ENCODE assay signal across 8 cellular contexts in the genomic region with DNA sequence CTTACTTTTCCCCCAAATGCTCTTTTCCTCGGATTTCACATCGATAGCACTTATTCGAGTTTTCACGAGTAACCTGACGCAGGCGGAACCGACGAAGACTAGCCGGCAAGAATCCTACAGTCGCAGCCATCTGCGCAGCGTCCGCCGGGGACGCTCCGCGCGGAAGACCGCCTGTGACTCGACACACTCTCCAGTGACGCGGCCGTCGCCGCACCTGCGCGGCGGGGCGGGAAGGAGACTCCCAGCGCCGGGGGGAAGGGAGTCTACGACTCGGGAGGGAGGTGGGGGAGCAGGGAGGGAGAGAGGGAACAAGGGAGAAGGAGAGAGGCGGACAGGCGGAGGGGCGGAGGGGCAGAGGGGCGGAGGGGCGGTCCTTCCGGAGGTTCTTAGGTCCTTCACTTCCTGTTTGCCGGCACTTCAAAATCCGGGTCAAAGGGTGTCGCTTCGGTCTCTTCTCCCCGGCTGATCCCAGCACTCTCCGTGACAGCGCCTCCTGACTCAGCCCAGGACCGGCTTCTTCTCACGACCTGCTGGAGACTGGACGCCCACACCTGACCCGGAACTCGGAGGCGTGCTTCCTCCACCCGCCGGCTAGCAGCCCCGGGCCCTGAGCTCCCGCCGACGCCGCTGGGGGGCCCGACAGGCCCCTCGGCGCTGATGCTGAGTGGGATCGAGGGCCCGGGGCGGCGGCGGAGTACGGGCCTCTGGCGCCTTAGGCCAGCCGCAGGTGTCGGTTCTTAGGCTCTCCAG. TPM values are rescaled to one million over a fixed set of nuclear protein-coding genes. Genes with fewer than 3 reads are reported as not detected.
A peak's percentile ranks its signal among the peaks of the same experiment; 100 is the strongest.
DNase-seq lines count a peak whose midpoint lies in the region; ATAC-seq and TF ChIP-seq lines count a peak whose summit lies in the region.

Gene USP38, plus strand, starts transcription at position 415 of the 750 bp plus-strand sequence. CDS start 534 bp downstream, outside the sequence.

- H3K4me3 ChIP-seq in BE2C (ENCODE audit: low read depth, low read length) (peak within 1 kb of the TSS; percentile 77), colonic mucosa (peak within 1 kb of the TSS; percentile 86)

- peak within 1 kb of the TSS; percentile 98 for H3K27ac ChIP-seq in colonic mucosa

- peak; percentile 96 for DNase-seq in BE2C
- DNase-seq in GM19238 (ENCODE audit: insufficient read length, low spot score), result peak; percentile 48
- DNase-seq in NCI-H524 (lab: John Stamatoyannopoulos, UW), result peak; percentile 86 to 94
- peak; percentile 93 for DNase-seq in activated CD4-positive, alpha-beta T cell treated with anti-CD3 and anti-CD28 coated beads for 48 hours
- peak; percentile 95 for DNase-seq in colonic mucosa
- peak; percentile 90 to 97 for DNase-seq in left colon
- DNase-seq in stimulated activated CD4-positive, alpha-beta T cell treated with anti-CD3 and anti-CD28 coated beads, Interleukin-1b, Interleukin-23, amount 100 ng/mL, for 48 hours, result peak; percentile 95

- ATAC-seq in HG03442 (IDR thresholded peaks at IDR 0.05; ENCODE audit: unreplicated experiment), result peak; percentile 80
- ATAC-seq in left colon, result peak; percentile 88

- H3K4me1 ChIP-seq in BE2C, result no peaks in the 10 kb centered on the region; the same call in 1 of the 2 replicates
- peaks cover 4% of the 10 kb centered on the region for H3K4me1 ChIP-seq in colonic mucosa

- no peaks in the 10 kb centered on the region for H3K27me3 ChIP-seq in BE2C
- H3K27me3 ChIP-seq in colonic mucosa, result no peaks in the 10 kb centered on the region

- peak; percentile 7; the same call in 1 of the 2 replicates for TF ChIP-seq CTCF in BE2C (IDR thresholded peaks at IDR 0.05; ENCODE audit: low read depth, low read length)
- no peak for TF ChIP-seq CTCF in colonic mucosa (IDR thresholded peaks at IDR 0.05)

- no peaks in the 10 kb centered on the region for H3K9me3 ChIP-seq in BE2C
- no peaks in the 10 kb centered on the region for H3K9me3 ChIP-seq in colonic mucosa

- peak within 1 kb of the TSS; percentile 95 to 97 for H3K9ac ChIP-seq in colonic mucosa (ENCODE audit: low read depth in 2 of 2, low read length in 2 of 2)

- H3K36me3 ChIP-seq in BE2C (peaks cover 5% of the 10 kb centered on the region), colonic mucosa (no peaks in the 10 kb centered on the region)

- intact Hi-C loops in colonic mucosa (cut with DNase I), result no loop called here
- intact Hi-C loops in left colon (cut with DNase I, micrococcal nuclease), result no loop called here

RNA-seq across cellular contexts. Expression of gene USP38, which starts in this region (rescaled TPM):
- 16.2 TPM for polyA plus RNA-seq in BE2C (2012; ENCODE audit: insufficient read depth, insufficient read length, low read depth)
- 10 to 100 TPM; 31.1 to 39.7 TPM for total RNA-seq in colonic mucosa
- 10 to 100 TPM; 34.6 to 60.4 TPM for total RNA-seq in left colon

Comparison
In these comparisons a context has a peak if more than half of its experiments do, and no peak if none do; other contexts are left out.
1. Peak in every context shown above with its lines: DNase-seq, ATAC-seq, H3K4me3 ChIP-seq and H3K27ac ChIP-seq.